ENCODE assay signal across 28 cellular contexts in genomic region chr1:43664369-43664768, GRCh38. TPM values are rescaled to one million over a fixed set of nuclear protein-coding genes. Genes with fewer than 3 reads are reported as not detected.
DNase-seq lines count a peak whose midpoint lies in the region; ATAC-seq and TF ChIP-seq lines count a peak whose summit lies in the region.
"Had no signal": no experiment of that assay in that cellular context is flagged by ENCODE, and none has a peak within 500 bp of the region (broad histone marks: within the 10 kb centered on the region; RNA-seq: fewer than 3 reads in every experiment).

No MANE protein-coding gene starts in this region.

- peaks cover 96% of the 10 kb centered on the region for H3K36me3 ChIP-seq in endodermal cell (ENCODE audit: control insufficient read depth, insufficient read depth, low read length)

- H3K4me3 Mint-ChIP-seq in activated T-cell treated with anti-CD3 and anti-CD28 coated beads, Interleukin-2, amount 50 U/mL, for 72 hours = no peak overlapping the region
- no peak overlapping the region for H3K4me3 Mint-ChIP-seq in activated CD8-positive, alpha-beta T cell treated with anti-CD3 and anti-CD28 coated beads, Interleukin-2, amount 10 ng/mL, durations not matched to agents 7 days and 5 days
- no peak overlapping the region for H3K4me3 Mint-ChIP-seq in endodermal cell
- H3K4me3 Mint-ChIP-seq: activated CD4-positive, alpha-beta T cell treated with anti-CD3 and anti-CD28 coated beads, Interleukin-2, amount 10 ng/mL, durations not matched to agents 7 days and 5 days; CD4-positive, alpha-beta T cell; IgD-negative memory B cell; naive thymus-derived CD4-positive, alpha-beta T cell; type B pancreatic cell had no signal

- no peak for TF ChIP-seq CTCF in GM13977 (IDR thresholded peaks at IDR 0.05; ENCODE audit: extremely low read depth, insufficient read depth, missing control alignments)
- TF ChIP-seq CTCF in endodermal cell (conservative IDR thresholded peaks at IDR 0.05) = no peak

- POLR2A ChIA-PET in activated CD8-positive, alpha-beta T cell treated with anti-CD3 and anti-CD28 coated beads, Interleukin-2, amount 10 ng/mL, durations not matched to agents 7 days and 5 days (lab: Charles Lee) = interaction anchor here (1.5 kb wide), 1 partner anchor 13 kb away, joined by 6 read pairs; no protein-coding TSS in a partner anchor

- H3K4me1 Mint-ChIP-seq in activated T-cell treated with anti-CD3 and anti-CD28 coated beads, Interleukin-2, amount 50 U/mL, for 72 hours (ENCODE audit: low read depth) = peaks cover 23% of the 10 kb centered on the region
- no peaks in the 10 kb centered on the region for H3K4me1 Mint-ChIP-seq in activated CD8-positive, alpha-beta T cell treated with anti-CD3 and anti-CD28 coated beads, Interleukin-2, amount 10 ng/mL, durations not matched to agents 7 days and 5 days (ENCODE audit: low read depth)
- peaks cover 11% of the 10 kb centered on the region for H3K4me1 Mint-ChIP-seq in endodermal cell

- peaks cover 17 to 53% of the 10 kb centered on the region in 2 donors for H3K36me3 Mint-ChIP-seq in activated T-cell treated with anti-CD3 and anti-CD28 coated beads, Interleukin-2, amount 50 U/mL, for 72 hours (ENCODE audit: insufficient read depth in 2 of 2)
- peaks cover 81% of the 10 kb centered on the region for H3K36me3 Mint-ChIP-seq in activated CD8-positive, alpha-beta T cell treated with anti-CD3 and anti-CD28 coated beads, Interleukin-2, amount 10 ng/mL, durations not matched to agents 7 days and 5 days (ENCODE audit: low read depth)
- peaks cover 88% of the 10 kb centered on the region for H3K36me3 Mint-ChIP-seq in endodermal cell (ENCODE audit: low read depth)

- CTCF ChIA-PET in activated CD8-positive, alpha-beta T cell treated with anti-CD3 and anti-CD28 coated beads, Interleukin-2, amount 10 ng/mL, durations not matched to agents 7 days and 5 days (lab: Charles Lee) = no interaction called here

- no peaks in the 10 kb centered on the region for H3K4me1 ChIP-seq in endodermal cell (ENCODE audit: control insufficient read depth, insufficient read depth, low read length)
- H3K4me1 ChIP-seq: gastroesophageal sphincter, lower lobe of right lung had no signal

- no peaks in the 10 kb centered on the region for H3K9me3 Mint-ChIP-seq in activated T-cell treated with anti-CD3 and anti-CD28 coated beads, Interleukin-2, amount 50 U/mL, for 72 hours
- no peaks in the 10 kb centered on the region for H3K9me3 Mint-ChIP-seq in activated CD8-positive, alpha-beta T cell treated with anti-CD3 and anti-CD28 coated beads, Interleukin-2, amount 10 ng/mL, durations not matched to agents 7 days and 5 days (ENCODE audit: insufficient read depth)
- no peaks in the 10 kb centered on the region for H3K9me3 Mint-ChIP-seq in endodermal cell
- H3K9me3 Mint-ChIP-seq: activated CD4-positive, alpha-beta T cell treated with anti-CD3 and anti-CD28 coated beads, Interleukin-2, amount 10 ng/mL, durations not matched to agents 7 days and 5 days; CD4-positive, alpha-beta T cell; IgD-negative memory B cell; naive thymus-derived CD4-positive, alpha-beta T cell; type B pancreatic cell had no signal

- H3K9me3 ChIP-seq in endodermal cell (ENCODE audit: control insufficient read depth, low read length) = no peaks in the 10 kb centered on the region
- H3K9me3 ChIP-seq: gastroesophageal sphincter, lower lobe of right lung, psoas muscle, SJSA1 had no signal

- 83 to 91% methylated on average over 1 to 4 of the region's 4 CpGs for WGBS in endodermal cell (ENCODE audit: insufficient coverage in 1 of 2, insufficient read length in 1 of 2), 2 experiments

- ATAC-seq in activated T-cell treated with anti-CD3 and anti-CD28 coated beads, Interleukin-2, amount 50 U/mL, for 72 hours (replicated peaks in 1 of 2) = peak in 1 of 2 donors; percentile 48
- ATAC-seq in activated CD8-positive, alpha-beta T cell treated with anti-CD3 and anti-CD28 coated beads, Interleukin-2, amount 10 ng/mL, durations not matched to agents 7 days and 5 days = no peak
- ATAC-seq in GM18909 (IDR thresholded peaks at IDR 0.05; ENCODE audit: poor library complexity, unreplicated experiment) = no peak
- ATAC-seq: gastroesophageal sphincter; HCT116; lower lobe of right lung; naive thymus-derived CD4-positive, alpha-beta T cell; psoas muscle; sciatic nerve had no signal

- no peak overlapping the region for H3K4me3 ChIP-seq in endodermal cell (ENCODE audit: low read length)
- H3K4me3 ChIP-seq: gastroesophageal sphincter, lower lobe of right lung, psoas muscle, SJSA1 had no signal

- H3K27ac ChIP-seq in endodermal cell (ENCODE audit: low read depth, low read length) = no peak overlapping the region
- H3K27ac ChIP-seq: gastroesophageal sphincter, lower lobe of right lung, psoas muscle, SJSA1, WERI-Rb-1 had no signal

- no peak for DNase-seq in activated T-cell treated with anti-CD3 and anti-CD28 coated beads, Interleukin-2, amount 50 U/mL, for 72 hours
- no peak for DNase-seq in activated T-cell treated with anti-CD3 and anti-CD28 coated beads, Interleukin-2, amount 50 U/mL, for 48 hours
- peak; percentile 69 for DNase-seq in GM13977 (ENCODE audit: low spot score)
- no peak for DNase-seq in activated CD8-positive, alpha-beta T cell treated with anti-CD3 and anti-CD28 coated beads, Interleukin-2, amount 10 ng/mL, durations not matched to agents 7 days and 5 days
- no peak for DNase-seq in endodermal cell
- DNase-seq in UCSD-AML1 (lab: John Stamatoyannopoulos, UW; ENCODE audit: unreplicated experiment) = no peak
- no peak for DNase-seq in cerebellar cortex (ENCODE audit: low spot score)
- DNase-seq: activated CD4-positive, alpha-beta T cell treated with anti-CD3 and anti-CD28 coated beads, Interleukin-2, amount 10 ng/mL, durations not matched to agents 7 days and 5 days; activated gamma-delta T cell treated with Interleukin-2 at 50 U/mL for 16 hours; amniotic stem cell; CD4-positive, alpha-beta T cell; lower lobe of right lung; naive thymus-derived CD4-positive, alpha-beta T cell; NCI-H1092; NCI-H187; NCI-H510A treated with DMSO at 0.1 percent for 48 hours; occipital lobe; psoas muscle; stimulated activated CD8-positive, alpha-beta memory T cell treated with anti-CD3 and anti-CD28 coated beads, Interleukin-4, amount 100 ng/mL, for 48 hours; T1000; WERI-Rb-1 had no signal

- in situ Hi-C loops in GM13977 (cut with MboI; ENCODE audit: low pct_unique_long_range_greater_than_20kb, low sequenced_read_pairs, unreplicated experiment) = no loop called here

- H3K27ac Mint-ChIP-seq in activated T-cell treated with anti-CD3 and anti-CD28 coated beads, Interleukin-2, amount 50 U/mL, for 72 hours = peak overlapping the region; percentile 54
- H3K27ac Mint-ChIP-seq in activated CD8-positive, alpha-beta T cell treated with anti-CD3 and anti-CD28 coated beads, Interleukin-2, amount 10 ng/mL, durations not matched to agents 7 days and 5 days = peak overlapping the region; percentile 18
- H3K27ac Mint-ChIP-seq in endodermal cell = peak overlapping the region; percentile 54
- H3K27ac Mint-ChIP-seq: activated CD4-positive, alpha-beta T cell treated with anti-CD3 and anti-CD28 coated beads, Interleukin-2, amount 10 ng/mL, durations not matched to agents 7 days and 5 days; CD4-positive, alpha-beta T cell; type B pancreatic cell had no signal

- H3K27me3 ChIP-seq in endodermal cell (ENCODE audit: control insufficient read depth, insufficient read depth, low read length, poor library complexity, severe bottlenecking) = no peaks in the 10 kb centered on the region
- H3K27me3 ChIP-seq: gastroesophageal sphincter, SJSA1 had no signal

- no peak overlapping the region for H3K9ac ChIP-seq in endodermal cell (ENCODE audit: extremely low read depth, low read length, poor library complexity, severe bottlenecking)

- no peaks in the 10 kb centered on the region for H3K27me3 Mint-ChIP-seq in activated T-cell treated with anti-CD3 and anti-CD28 coated beads, Interleukin-2, amount 50 U/mL, for 72 hours (ENCODE audit: low read depth)
- H3K27me3 Mint-ChIP-seq in activated CD8-positive, alpha-beta T cell treated with anti-CD3 and anti-CD28 coated beads, Interleukin-2, amount 10 ng/mL, durations not matched to agents 7 days and 5 days (ENCODE audit: low read depth) = no peaks in the 10 kb centered on the region
- no peaks in the 10 kb centered on the region for H3K27me3 Mint-ChIP-seq in endodermal cell (ENCODE audit: insufficient read depth)
- H3K27me3 Mint-ChIP-seq: activated CD4-positive, alpha-beta T cell treated with anti-CD3 and anti-CD28 coated beads, Interleukin-2, amount 10 ng/mL, durations not matched to agents 7 days and 5 days; CD4-positive, alpha-beta T cell; IgD-negative memory B cell; naive thymus-derived CD4-positive, alpha-beta T cell; type B pancreatic cell had no signal

RNA-seq across cellular contexts. Expression of gene KDM4A, which starts 14.4 kb away (rescaled TPM):
- total RNA-seq in activated T-cell treated with anti-CD3 and anti-CD28 coated beads, Interleukin-2, amount 50 U/mL, for 72 hours = 10 to 100 TPM; 54.0 to 60.5 TPM
- total RNA-seq in activated CD8-positive, alpha-beta T cell treated with anti-CD3 and anti-CD28 coated beads, Interleukin-2, amount 10 ng/mL, durations not matched to agents 7 days and 5 days = 10 to 100 TPM; 31.5 to 37.8 TPM
- total RNA-seq in endodermal cell = 10 to 100 TPM; 54.7 to 74.4 TPM
- 54.6 TPM for polyA plus RNA-seq in endodermal cell (2013, experiment 1 of 2)
- polyA plus RNA-seq in endodermal cell (2013, experiment 2 of 2) = 47.6 TPM

RNA-seq across cellular contexts. Expression of gene ST3GAL3, which starts 43.0 kb away (rescaled TPM):
- total RNA-seq in activated T-cell treated with anti-CD3 and anti-CD28 coated beads, Interleukin-2, amount 50 U/mL, for 72 hours = 10 to 100 TPM; 25.3 to 34.9 TPM
- 10 to 100 TPM; 20.4 to 23.3 TPM for total RNA-seq in activated CD8-positive, alpha-beta T cell treated with anti-CD3 and anti-CD28 coated beads, Interleukin-2, amount 10 ng/mL, durations not matched to agents 7 days and 5 days
- total RNA-seq in endodermal cell = 10 to 100 TPM; 15.5 to 15.9 TPM
- polyA plus RNA-seq in endodermal cell (2013, experiment 1 of 2) = 22.0 TPM
- 22.3 TPM for polyA plus RNA-seq in endodermal cell (2013, experiment 2 of 2)
